Comparison of ENCODE assay signal across 9 cellular contexts in the genomic region with DNA sequence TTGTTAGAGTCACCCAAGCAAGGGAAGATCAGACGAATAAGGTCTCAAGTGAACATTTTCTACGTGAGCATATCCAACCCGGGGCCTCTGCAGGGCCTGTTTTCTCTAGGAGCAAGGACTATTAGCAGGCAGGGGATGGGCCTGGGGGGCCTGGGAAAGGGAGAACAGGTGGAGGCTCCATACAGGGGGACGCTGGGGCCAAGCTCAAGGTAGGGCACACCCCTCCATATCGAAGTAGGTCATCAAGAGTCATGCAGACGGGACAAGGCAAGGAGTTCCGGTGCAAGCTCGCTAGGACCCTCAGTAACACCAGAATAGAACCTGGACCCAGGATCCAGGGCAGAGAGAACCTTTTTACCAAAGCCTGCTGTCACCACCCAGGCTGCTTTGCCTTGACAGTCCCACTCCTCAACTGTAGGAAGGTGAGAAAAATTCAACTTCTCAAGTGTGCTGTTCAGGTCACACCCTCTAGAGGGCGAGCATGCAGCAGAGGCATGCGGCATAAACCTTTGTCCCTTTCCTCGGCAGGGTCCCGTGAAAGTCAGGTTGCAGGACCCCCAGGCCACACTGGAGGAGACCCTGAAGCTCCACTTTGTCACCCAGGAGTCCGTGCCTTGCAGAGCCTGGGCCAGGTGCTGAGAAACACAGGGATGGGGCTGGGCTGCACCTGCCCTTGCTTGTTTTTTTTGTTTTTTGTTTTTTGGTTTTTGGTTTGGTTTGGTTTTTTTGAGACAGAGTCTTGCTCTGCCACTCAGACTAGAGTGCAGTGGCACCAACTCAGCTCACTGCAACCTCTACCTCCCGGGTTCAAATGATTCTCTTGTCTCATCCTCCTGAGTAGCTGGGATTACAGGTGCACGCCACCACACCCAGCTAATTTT. TPM values are rescaled to one million over a fixed set of nuclear protein-coding genes. Genes with fewer than 3 reads are reported as not detected.
DNase-seq lines count a peak whose midpoint lies in the region; ATAC-seq, FAIRE-seq and TF ChIP-seq lines count a peak whose summit lies in the region.
"Had no signal": no experiment of that assay in that cellular context is flagged by ENCODE, and none has a peak within 500 bp of the region (broad histone marks: within the 10 kb centered on the region; RNA-seq: fewer than 3 reads in every experiment).

No MANE protein-coding gene starts in this region.

- peak; percentile 78 for FAIRE-seq in keratinocyte (lab: Jason Lieb, UNC)

- H3K27me3 Mint-ChIP-seq in activated naive CD4-positive, alpha-beta T cell treated with anti-CD3 and anti-CD28 coated beads for 36 hours (ENCODE audit: low read depth) = peaks cover 2% of the 10 kb centered on the region

- no peaks in the 10 kb centered on the region for H3K9me1 ChIP-seq in keratinocyte (ENCODE audit: control insufficient read depth, extremely low read depth, insufficient read depth, low read length)

- peak; percentile 30 to 65 for ATAC-seq in left cardiac atrium
- no peak for ATAC-seq in left ventricle myocardium superior
- no peak for ATAC-seq in GM18867 (IDR thresholded peaks at IDR 0.05; ENCODE audit: unreplicated experiment)

- H3K27me3 ChIP-seq in keratinocyte (ENCODE audit: control insufficient read depth, extremely low read depth, insufficient read depth, low read length) = no peaks in the 10 kb centered on the region

- intact Hi-C loops in left cardiac atrium (cut with DNase I) (no loop called here), left ventricle myocardium superior (cut with micrococcal nuclease) (no loop called here)
- intact Hi-C loops in activated naive CD4-positive, alpha-beta T cell treated with anti-CD3 and anti-CD28 coated beads for 36 hours (cut with micrococcal nuclease) = loop anchor here (1.0 kb wide), 2 partner anchors 30 to 145 kb away; no protein-coding TSS in a partner anchor

- H3K4me1 Mint-ChIP-seq in activated naive CD4-positive, alpha-beta T cell treated with anti-CD3 and anti-CD28 coated beads for 36 hours (ENCODE audit: low read depth) = peaks cover 4% of the 10 kb centered on the region

- H3K27ac ChIP-seq in keratinocyte (ENCODE audit: control insufficient read depth, insufficient read depth, low read length) (no peak overlapping the region), coronary artery (no peak overlapping the region)
- H3K27ac ChIP-seq: epithelial cell of prostate had no signal

- TF ChIP-seq CTCF in keratinocyte (optimal IDR thresholded peaks at IDR 0.05 in 1 of 3, IDR thresholded peaks at IDR 0.05 in 1 of 3, conservative IDR thresholded peaks at IDR 0.05 in 1 of 3; ENCODE audit: extremely low read depth in 1 of 3, insufficient read depth in 2 of 3, low read length in 3 of 3) (peak; percentile 73 to 96 (median 89)), coronary artery (IDR thresholded peaks at IDR 0.05) (no peak)

- no peak overlapping the region for H3K9ac ChIP-seq in keratinocyte (ENCODE audit: control insufficient read depth, extremely low read depth, insufficient read depth, low read length)

- H3K4me1 ChIP-seq in keratinocyte (ENCODE audit: control insufficient read depth, extremely low read depth, insufficient read depth, low read length) = no peaks in the 10 kb centered on the region

- H3K27ac Mint-ChIP-seq in activated naive CD4-positive, alpha-beta T cell treated with anti-CD3 and anti-CD28 coated beads for 36 hours = no peak overlapping the region

- no peak overlapping the region for H3K4me3 Mint-ChIP-seq in activated naive CD4-positive, alpha-beta T cell treated with anti-CD3 and anti-CD28 coated beads for 36 hours

- dilution Hi-C loops in keratinocyte (cut with MboI; ENCODE audit: extremely low pct_ligation_motif_present, low sequenced_read_pairs) = no loop called here

- H3K36me3 Mint-ChIP-seq in activated naive CD4-positive, alpha-beta T cell treated with anti-CD3 and anti-CD28 coated beads for 36 hours (ENCODE audit: low read depth) = no peaks in the 10 kb centered on the region

- no peaks in the 10 kb centered on the region for H3K36me3 ChIP-seq in keratinocyte (ENCODE audit: control insufficient read depth in 2 of 2, extremely low read depth in 1 of 2, insufficient read depth in 2 of 2, low read length in 2 of 2)

- DNase-seq in left cardiac atrium (peak; percentile 40), left ventricle myocardium superior (no peak), RKO (ENCODE audit: low spot score) (peak; percentile 36), keratinocyte (ENCODE audit: low read depth, low spot score) (no peak), coronary artery (ENCODE audit: low spot score) (no peak)
- DNase-seq in activated naive CD4-positive, alpha-beta T cell treated with anti-CD3 and anti-CD28 coated beads for 36 hours = peak; percentile 77
- peak; percentile 17 to 25 for DNase-seq in stimulated activated CD8-positive, alpha-beta memory T cell treated with anti-CD3 and anti-CD28 coated beads, Interleukin-4, amount 100 ng/mL, for 1 hour (ENCODE audit: low read depth in 2 of 2, low spot score in 1 of 2)

- H3K79me2 ChIP-seq in keratinocyte (ENCODE audit: control insufficient read depth, insufficient read depth, low read length) = no peaks in the 10 kb centered on the region

- CTCF ChIA-PET in activated naive CD4-positive, alpha-beta T cell treated with anti-CD3 and anti-CD28 coated beads for 36 hours (lab: Charles Lee) = interaction anchor here (0.6 to 7.3 kb wide), 21 partner anchors 9 to 921 kb away, joined by 3 to 64 read pairs (median 4); a partner anchor contains a TSS

- H4K20me1 ChIP-seq in keratinocyte (ENCODE audit: control insufficient read depth, extremely low read depth, insufficient read depth, low read length) = no peaks in the 10 kb centered on the region

- H3K4me2 ChIP-seq in keratinocyte (ENCODE audit: control insufficient read depth, extremely low read depth, insufficient read depth, low read depth, low read length) = no peak overlapping the region

- no peaks in the 10 kb centered on the region for H3K9me3 ChIP-seq in keratinocyte (ENCODE audit: control insufficient read depth, low read depth, low read length)

- H2AFZ ChIP-seq in keratinocyte (ENCODE audit: control insufficient read depth, low read length) = no peak overlapping the region

- H3K4me3 ChIP-seq in keratinocyte (ENCODE audit: control insufficient read depth in 2 of 3, extremely low read depth in 1 of 3, insufficient read depth in 2 of 3, low read depth in 1 of 3, low read length in 3 of 3) (no peak overlapping the region), coronary artery (no peak overlapping the region)

- H3K9me3 Mint-ChIP-seq in activated naive CD4-positive, alpha-beta T cell treated with anti-CD3 and anti-CD28 coated beads for 36 hours = peaks cover 2% of the 10 kb centered on the region

RNA-seq across cellular contexts. Expression of a gene that starts 8.6 kb away (rescaled TPM):
- total RNA-seq in left cardiac atrium (1 to 10 TPM; 1.5 to 1.6 TPM), left ventricle myocardium superior (0.55 TPM)
- 1 to 10 TPM; 5.5 to 6.0 TPM for total RNA-seq in activated naive CD4-positive, alpha-beta T cell treated with anti-CD3 and anti-CD28 coated beads for 36 hours
- polyA plus RNA-seq in keratinocyte = 1.5 to 4.9 TPM (median 3.4 TPM) in 3 replicates
- polyA plus RNA-seq in keratinocyte (2011; ENCODE audit: low read depth) = 1.6 TPM
- 1.5 and 1.8 TPM in 2 replicates for polyA plus RNA-seq in keratinocyte (2011; cell fraction: cytosol; rRNA removed)
- polyA plus RNA-seq in keratinocyte (2011; cell fraction: nucleus; rRNA removed) = 1.7 and 2.3 TPM in 2 replicates
- 1.7 and 4.8 TPM in 2 replicates for polyA plus RNA-seq in keratinocyte (2012; ENCODE audit: low replicate concordance)
- polyA minus RNA-seq in keratinocyte = 2.0 to 3.7 TPM (median 2.8 TPM) in 3 replicates
- polyA minus RNA-seq in keratinocyte (2011; cell fraction: cytosol; rRNA and poly(A)+ RNA removed) = not detected
- 0.39 and 0.84 TPM in 2 replicates for polyA minus RNA-seq in keratinocyte (2011; cell fraction: nucleus; rRNA and poly(A)+ RNA removed)

RNA-seq across cellular contexts. Expression of a gene that starts 16.1 kb away (rescaled TPM):
- total RNA-seq in left cardiac atrium (1 to 10 TPM; 1.6 to 2.9 TPM), left ventricle myocardium superior (0.82 TPM)
- total RNA-seq in activated naive CD4-positive, alpha-beta T cell treated with anti-CD3 and anti-CD28 coated beads for 36 hours = not detected
- polyA plus RNA-seq in keratinocyte = 0.48 to 0.50 TPM in 2 of 3 replicates, not detected in the other
- 0.52 TPM for polyA plus RNA-seq in keratinocyte (2011; ENCODE audit: low read depth)
- 0.10 and 0.43 TPM in 2 replicates for polyA plus RNA-seq in keratinocyte (2011; cell fraction: cytosol; rRNA removed)
- 0.81 and 1.2 TPM in 2 replicates for polyA plus RNA-seq in keratinocyte (2011; cell fraction: nucleus; rRNA removed)
- polyA plus RNA-seq in keratinocyte (2012; ENCODE audit: low replicate concordance) = 1.2 TPM in 1 of 2 replicates, not detected in the other
- polyA minus RNA-seq in keratinocyte = not detected in 3 replicates
- not detected for polyA minus RNA-seq in keratinocyte (2011; cell fraction: cytosol; rRNA and poly(A)+ RNA removed)
- 0.42 TPM in 1 of 2 replicates, not detected in the other for polyA minus RNA-seq in keratinocyte (2011; cell fraction: nucleus; rRNA and poly(A)+ RNA removed)

RNA-seq across cellular contexts. Expression of a gene that starts 40.5 kb away (rescaled TPM):
- total RNA-seq in left cardiac atrium (10 to 100 TPM; 24.1 to 28.1 TPM), left ventricle myocardium superior (31.1 TPM)
- total RNA-seq in activated naive CD4-positive, alpha-beta T cell treated with anti-CD3 and anti-CD28 coated beads for 36 hours = 10 to 100 TPM; 71.5 to 74.1 TPM
- 25.6 to 54.9 TPM (median 34.7 TPM) in 3 replicates for polyA plus RNA-seq in keratinocyte
- polyA plus RNA-seq in keratinocyte (2011; ENCODE audit: low read depth) = 14.9 TPM
- 33.9 and 37.1 TPM in 2 replicates for polyA plus RNA-seq in keratinocyte (2011; cell fraction: cytosol; rRNA removed)
- 28.1 and 30.6 TPM in 2 replicates for polyA plus RNA-seq in keratinocyte (2011; cell fraction: nucleus; rRNA removed)
- polyA plus RNA-seq in keratinocyte (2012; ENCODE audit: low replicate concordance) = 45.9 and 93.0 TPM in 2 replicates
- 41.9 to 47.8 TPM (median 42.0 TPM) in 3 replicates for polyA minus RNA-seq in keratinocyte
- polyA minus RNA-seq in keratinocyte (2011; cell fraction: cytosol; rRNA and poly(A)+ RNA removed) = 55.8 TPM
- polyA minus RNA-seq in keratinocyte (2011; cell fraction: nucleus; rRNA and poly(A)+ RNA removed) = 11.8 and 14.7 TPM in 2 replicates

RNA-seq across cellular contexts. Expression of a gene that starts 47.4 kb away (rescaled TPM):
- total RNA-seq in left cardiac atrium (1 to 10 TPM; 1.2 to 1.3 TPM), left ventricle myocardium superior (1.0 TPM)
- total RNA-seq in activated naive CD4-positive, alpha-beta T cell treated with anti-CD3 and anti-CD28 coated beads for 36 hours = 10 to 100 TPM; 18.8 to 19.5 TPM
- polyA plus RNA-seq in keratinocyte = 0.13 to 0.31 TPM (median 0.24 TPM) in 3 replicates
- 0.25 TPM for polyA plus RNA-seq in keratinocyte (2011; ENCODE audit: low read depth)
- polyA plus RNA-seq in keratinocyte (2011; cell fraction: cytosol; rRNA removed) = not detected in 2 replicates
- polyA plus RNA-seq in keratinocyte (2011; cell fraction: nucleus; rRNA removed) = 0.25 and 1.2 TPM in 2 replicates
- 0.33 and 0.42 TPM in 2 replicates for polyA plus RNA-seq in keratinocyte (2012; ENCODE audit: low replicate concordance)
- polyA minus RNA-seq in keratinocyte = 0.10 TPM in 1 of 3 replicates, not detected in the others
- polyA minus RNA-seq in keratinocyte (2011; cell fraction: cytosol; rRNA and poly(A)+ RNA removed) = not detected
- not detected in 2 replicates for polyA minus RNA-seq in keratinocyte (2011; cell fraction: nucleus; rRNA and poly(A)+ RNA removed)

Comparison
In these comparisons a context has a peak if more than half of its experiments do, and no peak if none do; other contexts are left out.
1. ATAC-seq: peak in left cardiac atrium (2 of 2); none in left ventricle myocardium superior (single experiment) and GM18867 (single experiment).
2. DNase-seq: peak in left cardiac atrium (single experiment), RKO (single experiment), activated naive CD4-positive, alpha-beta T cell treated with anti-CD3 and anti-CD28 coated beads for 36 hours (single experiment) and stimulated activated CD8-positive, alpha-beta memory T cell treated with anti-CD3 and anti-CD28 coated beads, Interleukin-4, amount 100 ng/mL, for 1 hour (2 of 2); none in left ventricle myocardium superior (single experiment), keratinocyte (single experiment) and coronary artery (single experiment).